ENCODE assay signal across 11 cellular contexts in genomic region chr10:34124522-34125035, GRCh38.
DNase-seq lines count a peak whose midpoint lies in the region; ATAC-seq and TF ChIP-seq lines count a peak whose summit lies in the region.
"Had no signal": no experiment of that assay in that cellular context is flagged by ENCODE, and none has a peak within 500 bp of the region (broad histone marks: within the 10 kb centered on the region; RNA-seq: fewer than 3 reads in every experiment).

No MANE protein-coding gene starts in this region.

- H3K27ac ChIP-seq in foreskin keratinocyte: no peak overlapping the region
- H3K27ac ChIP-seq in thyroid gland: no peak overlapping the region
- H3K27ac ChIP-seq: C4-2B had no signal

- no peak for TF ChIP-seq CTCF in foreskin keratinocyte (conservative IDR thresholded peaks at IDR 0.05)
- TF ChIP-seq CTCF in thyroid gland (IDR thresholded peaks at IDR 0.05): no peak
- TF ChIP-seq CTCF in CD14-positive monocyte (IDR thresholded peaks at IDR 0.05): no peak

- H3K4me1 ChIP-seq in foreskin keratinocyte (no peaks in the 10 kb centered on the region), thyroid gland (peaks cover 15 to 20% of the 10 kb centered on the region in 2 donors)

- TF ChIP-seq POLR2A in thyroid gland (IDR thresholded peaks at IDR 0.05): no peak

- no peak overlapping the region for H3K4me3 Mint-ChIP-seq in activated naive CD4-positive, alpha-beta T cell treated with anti-CD3 and anti-CD28 coated beads, Interleukin-2, amount 10 ng/mL, durations not matched to agents 7 days and 5 days
- H3K4me3 Mint-ChIP-seq in CD14-positive monocyte: no peak overlapping the region

- H3K4me1 Mint-ChIP-seq in activated naive CD4-positive, alpha-beta T cell treated with anti-CD3 and anti-CD28 coated beads, Interleukin-2, amount 10 ng/mL, durations not matched to agents 7 days and 5 days: peaks cover 20% of the 10 kb centered on the region
- H3K4me1 Mint-ChIP-seq in CD14-positive monocyte: peaks cover 4% of the 10 kb centered on the region

- H3K27me3 ChIP-seq in foreskin keratinocyte: no peaks in the 10 kb centered on the region
- H3K27me3 ChIP-seq in thyroid gland: no peaks in the 10 kb centered on the region

- no peaks in the 10 kb centered on the region for H3K9me3 Mint-ChIP-seq in activated naive CD4-positive, alpha-beta T cell treated with anti-CD3 and anti-CD28 coated beads, Interleukin-2, amount 50 U/mL, for 72 hours
- no peaks in the 10 kb centered on the region for H3K9me3 Mint-ChIP-seq in activated naive CD4-positive, alpha-beta T cell treated with anti-CD3 and anti-CD28 coated beads, Interleukin-2, amount 10 ng/mL, durations not matched to agents 7 days and 5 days
- peaks cover 0 to 3% (median 1%) of the 10 kb centered on the region in 7 donors for H3K9me3 Mint-ChIP-seq in CD14-positive monocyte

- peak; percentile 31 to 75 for ATAC-seq in activated naive CD4-positive, alpha-beta T cell treated with anti-CD3 and anti-CD28 coated beads, Interleukin-2, amount 50 U/mL, for 72 hours
- peak; percentile 55; the same call in 2 of the 3 replicates for ATAC-seq in SK-N-SH treated with all-trans-retinoic acid at 6 μM for 48 hours
- peak; percentile 53 for ATAC-seq in foreskin keratinocyte
- no peak for ATAC-seq in GM21381 (IDR thresholded peaks at IDR 0.05; ENCODE audit: unreplicated experiment)

- peak in 1 of 2 donors; percentile 27 for DNase-seq in activated naive CD4-positive, alpha-beta T cell treated with anti-CD3 and anti-CD28 coated beads, Interleukin-2, amount 50 U/mL, for 72 hours (ENCODE audit: low spot score in 2 of 2)
- no peak for DNase-seq in activated naive CD4-positive, alpha-beta T cell treated with anti-CD3 and anti-CD28 coated beads, Interleukin-2, amount 10 ng/mL, durations not matched to agents 7 days and 5 days
- peak in 1 of 2 donors; percentile 50 for DNase-seq in foreskin keratinocyte
- DNase-seq in thyroid gland: peak; percentile 56 to 70
- no peak for DNase-seq in retina
- no peak for DNase-seq in CD14-positive monocyte (ENCODE audit: low spot score)
- DNase-seq: activated CD8-positive, alpha-beta memory T cell treated with anti-CD3 and anti-CD28 coated beads, Interleukin-2, amount 50 U/mL, for 4 hours; MM.1S had no signal

- H3K36me3 ChIP-seq in thyroid gland: no peaks in the 10 kb centered on the region

- H3K4me3 ChIP-seq in thyroid gland (replicated peaks in 1 of 3): no peak overlapping the region

- CTCF ChIA-PET in activated naive CD4-positive, alpha-beta T cell treated with anti-CD3 and anti-CD28 coated beads, Interleukin-2, amount 10 ng/mL, durations not matched to agents 7 days and 5 days (lab: Charles Lee): no interaction called here

- intact Hi-C loops in thyroid gland (cut with DNase I) (no loop called here), CD14-positive monocyte (cut with micrococcal nuclease) (no loop called here)

- H3K36me3 Mint-ChIP-seq in activated naive CD4-positive, alpha-beta T cell treated with anti-CD3 and anti-CD28 coated beads, Interleukin-2, amount 50 U/mL, for 72 hours: no peaks in the 10 kb centered on the region
- H3K36me3 Mint-ChIP-seq in activated naive CD4-positive, alpha-beta T cell treated with anti-CD3 and anti-CD28 coated beads, Interleukin-2, amount 10 ng/mL, durations not matched to agents 7 days and 5 days: no peaks in the 10 kb centered on the region
- H3K36me3 Mint-ChIP-seq in CD14-positive monocyte: no peaks in the 10 kb centered on the region

- peak overlapping the region in 1 of 2 donors; percentile 22 for H3K27ac Mint-ChIP-seq in activated naive CD4-positive, alpha-beta T cell treated with anti-CD3 and anti-CD28 coated beads, Interleukin-2, amount 50 U/mL, for 72 hours
- no peak overlapping the region for H3K27ac Mint-ChIP-seq in activated naive CD4-positive, alpha-beta T cell treated with anti-CD3 and anti-CD28 coated beads, Interleukin-2, amount 10 ng/mL, durations not matched to agents 7 days and 5 days
- no peak overlapping the region for H3K27ac Mint-ChIP-seq in CD14-positive monocyte

- H3K27me3 Mint-ChIP-seq in activated naive CD4-positive, alpha-beta T cell treated with anti-CD3 and anti-CD28 coated beads, Interleukin-2, amount 10 ng/mL, durations not matched to agents 7 days and 5 days: no peaks in the 10 kb centered on the region
- peaks cover 0 to 2% (median 1%) of the 10 kb centered on the region in 3 donors for H3K27me3 Mint-ChIP-seq in CD14-positive monocyte (ENCODE audit: low read depth in 3 of 3)

- WGBS in thyroid gland, 2 donors: 81 to 84% methylated on average over 6 of the region's 6 CpGs

- no peaks in the 10 kb centered on the region for H3K9me3 ChIP-seq in thyroid gland

TF ChIP-seq in SK-N-SH treated with all-trans-retinoic acid at 6 μM for 48 hours, 23 proteins besides CTCF, POLR2A, EP300 and RAD21:
- no peak for TF ChIP-seq BACH2 (CRISPR knock-in tag; IDR thresholded peaks at IDR 0.05; ENCODE audit: borderline replicate concordance)
- no peak for TF ChIP-seq CSDC2 (CRISPR knock-in tag; IDR thresholded peaks at IDR 0.05)
- TF ChIP-seq ARNTL (CRISPR knock-in tag; IDR thresholded peaks at IDR 0.05; ENCODE audit: borderline replicate concordance, low read depth): no peak
- no peak for TF ChIP-seq TOX (CRISPR knock-in tag; IDR thresholded peaks at IDR 0.05; ENCODE audit: borderline replicate concordance)
- TF ChIP-seq ZFP30 (CRISPR knock-in tag; IDR thresholded peaks at IDR 0.05): no peak
- TF ChIP-seq RARB (CRISPR knock-in tag; IDR thresholded peaks at IDR 0.05): no peak
- no peak for TF ChIP-seq ZFP3 (CRISPR knock-in tag; IDR thresholded peaks at IDR 0.05)
- TF ChIP-seq ZNF565 (CRISPR knock-in tag; conservative IDR thresholded peaks at IDR 0.05; ENCODE audit: low read depth): no peak
- no peak for TF ChIP-seq ZC3H10 (CRISPR knock-in tag; IDR thresholded peaks at IDR 0.05)
- no peak for TF ChIP-seq OSR1 (CRISPR knock-in tag; IDR thresholded peaks at IDR 0.05)
- no peak for TF ChIP-seq TCF4 (CRISPR knock-in tag; IDR thresholded peaks at IDR 0.05; ENCODE audit: borderline replicate concordance)
- TF ChIP-seq ESRRG (CRISPR knock-in tag; IDR thresholded peaks at IDR 0.05): no peak
- TF ChIP-seq CREB5 (CRISPR knock-in tag; IDR thresholded peaks at IDR 0.05; ENCODE audit: low read depth): no peak
- TF ChIP-seq TSHZ2 (CRISPR knock-in tag; IDR thresholded peaks at IDR 0.05): no peak
- no peak for TF ChIP-seq ZNF70 (CRISPR knock-in tag; IDR thresholded peaks at IDR 0.05)
- TF ChIP-seq POU6F1 (CRISPR knock-in tag; IDR thresholded peaks at IDR 0.05; ENCODE audit: borderline replicate concordance, low read depth): no peak

Comparison
In these comparisons a context has a peak if more than half of its experiments do, and no peak if none do; other contexts are left out.
1. DNase-seq: peak in thyroid gland (2 of 2); none in activated naive CD4-positive, alpha-beta T cell treated with anti-CD3 and anti-CD28 coated beads, Interleukin-2, amount 10 ng/mL, durations not matched to agents 7 days and 5 days (single experiment), retina (single experiment) and CD14-positive monocyte (single experiment).